1 cellular context compared by ENCODE assay signal in the genomic region with DNA sequence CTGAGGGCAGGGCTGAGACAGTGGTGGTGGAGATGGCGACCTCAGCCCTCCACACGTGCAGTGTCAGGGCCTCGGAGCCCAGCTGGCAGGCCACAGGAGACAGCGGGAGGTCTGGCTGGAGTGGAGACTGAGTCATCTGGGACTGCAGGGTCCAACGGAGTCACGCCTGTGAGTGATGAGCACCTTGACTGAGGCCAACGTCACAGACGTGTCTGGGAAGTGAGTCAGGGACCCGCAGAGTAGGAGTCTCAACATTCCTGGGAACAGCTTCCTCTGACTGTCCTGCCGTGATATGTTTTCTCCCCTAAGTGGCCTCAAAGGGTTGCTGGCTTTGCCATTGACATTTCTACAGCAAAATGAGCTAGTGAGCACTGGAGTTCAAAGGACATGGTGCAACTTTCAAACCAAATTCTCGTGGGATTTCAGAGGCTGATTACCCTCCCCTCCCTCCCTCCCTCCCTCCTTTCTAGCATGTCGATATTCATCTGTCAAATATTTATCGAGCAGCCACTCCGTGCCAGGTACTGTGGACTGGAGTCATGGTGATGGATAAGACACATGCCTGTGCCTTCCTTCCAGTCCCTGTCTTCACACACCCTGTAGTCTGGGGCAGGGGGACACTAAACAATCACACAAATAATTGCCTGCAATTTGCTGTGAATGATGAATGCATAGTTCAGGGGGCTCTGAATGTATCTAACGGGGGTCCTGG.
A peak's percentile ranks its signal among the peaks of the same experiment; 100 is the strongest.
TF ChIP-seq lines count a peak whose summit lies in the region.

No MANE protein-coding gene starts in this region.

TF ChIP-seq in SK-N-SH, 30 proteins besides CTCF, POLR2A, EP300 and RAD21 (continued from another document):
- TF ChIP-seq, protein P1, sequence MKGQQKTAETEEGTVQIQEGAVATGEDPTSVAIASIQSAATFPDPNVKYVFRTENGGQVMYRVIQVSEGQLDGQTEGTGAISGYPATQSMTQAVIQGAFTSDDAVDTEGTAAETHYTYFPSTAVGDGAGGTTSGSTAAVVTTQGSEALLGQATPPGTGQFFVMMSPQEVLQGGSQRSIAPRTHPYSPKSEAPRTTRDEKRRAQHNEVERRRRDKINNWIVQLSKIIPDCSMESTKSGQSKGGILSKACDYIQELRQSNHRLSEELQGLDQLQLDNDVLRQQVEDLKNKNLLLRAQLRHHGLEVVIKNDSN (IDR thresholded peaks at IDR 0.05; ENCODE audit: borderline replicate concordance, low read depth) = no peak
- TF ChIP-seq, protein P2, sequence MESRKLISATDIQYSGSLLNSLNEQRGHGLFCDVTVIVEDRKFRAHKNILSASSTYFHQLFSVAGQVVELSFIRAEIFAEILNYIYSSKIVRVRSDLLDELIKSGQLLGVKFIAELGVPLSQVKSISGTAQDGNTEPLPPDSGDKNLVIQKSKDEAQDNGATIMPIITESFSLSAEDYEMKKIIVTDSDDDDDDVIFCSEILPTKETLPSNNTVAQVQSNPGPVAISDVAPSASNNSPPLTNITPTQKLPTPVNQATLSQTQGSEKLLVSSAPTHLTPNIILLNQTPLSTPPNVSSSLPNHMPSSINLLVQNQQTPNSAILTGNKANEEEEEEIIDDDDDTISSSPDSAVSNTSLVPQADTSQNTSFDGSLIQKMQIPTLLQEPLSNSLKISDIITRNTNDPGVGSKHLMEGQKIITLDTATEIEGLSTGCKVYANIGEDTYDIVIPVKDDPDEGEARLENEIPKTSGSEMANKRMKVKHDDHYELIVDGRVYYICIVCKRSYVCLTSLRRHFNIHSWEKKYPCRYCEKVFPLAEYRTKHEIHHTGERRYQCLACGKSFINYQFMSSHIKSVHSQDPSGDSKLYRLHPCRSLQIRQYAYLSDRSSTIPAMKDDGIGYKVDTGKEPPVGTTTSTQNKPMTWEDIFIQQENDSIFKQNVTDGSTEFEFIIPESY (IDR thresholded peaks at IDR 0.05; ENCODE audit: borderline replicate concordance, low read depth) = peak; percentile 84; the same call in 1 of the 2 replicates
- TF ChIP-seq FOSL2 (IDR thresholded peaks at IDR 0.05; ENCODE audit: borderline replicate concordance, low read depth) (peak; percentile 99), SIN3A (IDR thresholded peaks at IDR 0.05; ENCODE audit: borderline replicate concordance, low read depth, low read length) (peak; percentile 72; the same call in 1 of the 2 replicates), JUND (IDR thresholded peaks at IDR 0.05) (peak; percentile 97), POLR2AphosphoS5 (IDR thresholded peaks at IDR 0.05; ENCODE audit: low read depth, low read length) (peak; percentile 82; the same call in 1 of the 2 replicates), REST (IDR thresholded peaks at IDR 0.05; ENCODE audit: low read depth, low read length) (0 out of 2 replicates have a peak, but pooled peaks have one; percentile 42), RCOR1 (IDR thresholded peaks at IDR 0.05; ENCODE audit: low read length) (no peak), FOXM1 (IDR thresholded peaks at IDR 0.05; ENCODE audit: low read depth) (peak; percentile 81), RXRA (IDR thresholded peaks at IDR 0.05; ENCODE audit: borderline replicate concordance, low read depth) (peak; percentile 84), NFIC (IDR thresholded peaks at IDR 0.05; ENCODE audit: borderline replicate concordance) (peak; percentile 93), TCF12 (IDR thresholded peaks at IDR 0.05) (peak; percentile 96), FOXJ3 (CRISPR knock-in tag; IDR thresholded peaks at IDR 0.05) (no peak), NRF1 (IDR thresholded peaks at IDR 0.05; ENCODE audit: low read depth, low read length) (no peak), MEF2A (IDR thresholded peaks at IDR 0.05; ENCODE audit: borderline replicate concordance, low read depth) (no peak), RFX5 (IDR thresholded peaks at IDR 0.05; ENCODE audit: low read length) (no peak), YY1 (IDR thresholded peaks at IDR 0.05; ENCODE audit: low read depth) (no peak), MAX (IDR thresholded peaks at IDR 0.05; ENCODE audit: low read depth) (peak; percentile 91)
- TF ChIP-seq, protein P3, sequence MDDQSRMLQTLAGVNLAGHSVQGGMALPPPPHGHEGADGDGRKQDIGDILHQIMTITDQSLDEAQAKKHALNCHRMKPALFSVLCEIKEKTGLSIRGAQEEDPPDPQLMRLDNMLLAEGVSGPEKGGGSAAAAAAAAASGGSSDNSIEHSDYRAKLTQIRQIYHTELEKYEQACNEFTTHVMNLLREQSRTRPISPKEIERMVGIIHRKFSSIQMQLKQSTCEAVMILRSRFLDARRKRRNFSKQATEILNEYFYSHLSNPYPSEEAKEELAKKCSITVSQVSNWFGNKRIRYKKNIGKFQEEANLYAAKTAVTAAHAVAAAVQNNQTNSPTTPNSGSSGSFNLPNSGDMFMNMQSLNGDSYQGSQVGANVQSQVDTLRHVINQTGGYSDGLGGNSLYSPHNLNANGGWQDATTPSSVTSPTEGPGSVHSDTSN (IDR thresholded peaks at IDR 0.05) = peak; percentile 95
- TF ChIP-seq, protein P4, sequence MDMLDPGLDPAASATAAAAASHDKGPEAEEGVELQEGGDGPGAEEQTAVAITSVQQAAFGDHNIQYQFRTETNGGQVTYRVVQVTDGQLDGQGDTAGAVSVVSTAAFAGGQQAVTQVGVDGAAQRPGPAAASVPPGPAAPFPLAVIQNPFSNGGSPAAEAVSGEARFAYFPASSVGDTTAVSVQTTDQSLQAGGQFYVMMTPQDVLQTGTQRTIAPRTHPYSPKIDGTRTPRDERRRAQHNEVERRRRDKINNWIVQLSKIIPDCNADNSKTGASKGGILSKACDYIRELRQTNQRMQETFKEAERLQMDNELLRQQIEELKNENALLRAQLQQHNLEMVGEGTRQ (IDR thresholded peaks at IDR 0.05; ENCODE audit: borderline replicate concordance, low read depth, low read length) = no peak
- TF ChIP-seq, protein P5, sequence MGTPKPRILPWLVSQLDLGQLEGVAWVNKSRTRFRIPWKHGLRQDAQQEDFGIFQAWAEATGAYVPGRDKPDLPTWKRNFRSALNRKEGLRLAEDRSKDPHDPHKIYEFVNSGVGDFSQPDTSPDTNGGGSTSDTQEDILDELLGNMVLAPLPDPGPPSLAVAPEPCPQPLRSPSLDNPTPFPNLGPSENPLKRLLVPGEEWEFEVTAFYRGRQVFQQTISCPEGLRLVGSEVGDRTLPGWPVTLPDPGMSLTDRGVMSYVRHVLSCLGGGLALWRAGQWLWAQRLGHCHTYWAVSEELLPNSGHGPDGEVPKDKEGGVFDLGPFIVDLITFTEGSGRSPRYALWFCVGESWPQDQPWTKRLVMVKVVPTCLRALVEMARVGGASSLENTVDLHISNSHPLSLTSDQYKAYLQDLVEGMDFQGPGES (IDR thresholded peaks at IDR 0.05; ENCODE audit: low read depth, low read length) = no peak
TF ChIP-seq in SK-N-SH: peak in this region for 13.
